Comparison of ENCODE assay signal across 8 cellular contexts in genomic region chr11:133064152-133064877, GRCh38.
DNase-seq lines count a peak whose midpoint lies in the region; ATAC-seq, FAIRE-seq and TF ChIP-seq lines count a peak whose summit lies in the region.

No MANE protein-coding gene starts in this region.

- DNase-seq in D721Med (ENCODE audit: insufficient read length, low spot score) (no peak), cardiac muscle cell (ENCODE audit: low read depth in 1 of 2, low spot score in 1 of 2) (peak; percentile 82 to 90), osteocyte (ENCODE audit: extremely low spot score, unreplicated experiment) (peak; percentile 95)
- DNase-seq in activated CD8-positive, alpha-beta T cell treated with anti-CD3 and anti-CD28 coated beads for 36 hours = peak; percentile 26
- no peak for DNase-seq in activated effector memory CD4-positive, alpha-beta T cell treated with Interleukin-2 at 50 U/mL for 16 hours
- DNase-seq in stimulated activated effector memory CD8-positive, alpha-beta T cell treated with anti-CD3 and anti-CD28 coated beads, Interleukin-12 subunit alpha, Interleukin-12 subunit beta, amount 100 ng/mL, for 72 hours (ENCODE audit: low spot score in 2 of 2) = no peak

- H3K4me1 ChIP-seq in HUES64 (ENCODE audit: insufficient read depth, low read length) = peaks cover 1% of the 10 kb centered on the region; the same call in 1 of the 2 replicates
- no peaks in the 10 kb centered on the region for H3K4me1 ChIP-seq in cardiac muscle cell (ENCODE audit: low read depth)

- intact Hi-C loops in activated CD8-positive, alpha-beta T cell treated with anti-CD3 and anti-CD28 coated beads for 36 hours (cut with micrococcal nuclease) = no loop called here

- H3K4me3 Mint-ChIP-seq in activated CD8-positive, alpha-beta T cell treated with anti-CD3 and anti-CD28 coated beads for 36 hours = no peak overlapping the region
- peak overlapping the region; percentile 78 for H3K4me3 Mint-ChIP-seq in osteocyte (ENCODE audit: unreplicated experiment)
- no peak overlapping the region for H3K4me3 Mint-ChIP-seq in stimulated activated effector memory CD8-positive, alpha-beta T cell treated with anti-CD3 and anti-CD28 coated beads, Interleukin-12 subunit alpha, Interleukin-12 subunit beta, amount 100 ng/mL, for 72 hours

- 0 out of 2 replicates have a peak, but pooled peaks cover 4% of the 10 kb centered on the region for H3K27me3 ChIP-seq in HUES64 (ENCODE audit: insufficient read depth, low read length)
- peaks cover 25% of the 10 kb centered on the region for H3K27me3 ChIP-seq in cardiac muscle cell

- no peak overlapping the region for H3K27ac ChIP-seq in HUES64 (ENCODE audit: low read depth, low read length)
- no peak overlapping the region for H3K27ac ChIP-seq in cardiac muscle cell

- H3K9me3 Mint-ChIP-seq in activated CD8-positive, alpha-beta T cell treated with anti-CD3 and anti-CD28 coated beads for 36 hours = no peaks in the 10 kb centered on the region
- no peaks in the 10 kb centered on the region for H3K9me3 Mint-ChIP-seq in osteocyte (ENCODE audit: unreplicated experiment)
- no peaks in the 10 kb centered on the region for H3K9me3 Mint-ChIP-seq in stimulated activated effector memory CD8-positive, alpha-beta T cell treated with anti-CD3 and anti-CD28 coated beads, Interleukin-12 subunit alpha, Interleukin-12 subunit beta, amount 100 ng/mL, for 72 hours

- peaks cover 7% of the 10 kb centered on the region for H3K4me1 Mint-ChIP-seq in activated CD8-positive, alpha-beta T cell treated with anti-CD3 and anti-CD28 coated beads for 36 hours (ENCODE audit: low read depth)
- peaks cover 10% of the 10 kb centered on the region for H3K4me1 Mint-ChIP-seq in osteocyte (ENCODE audit: unreplicated experiment)
- no peaks in the 10 kb centered on the region for H3K4me1 Mint-ChIP-seq in stimulated activated effector memory CD8-positive, alpha-beta T cell treated with anti-CD3 and anti-CD28 coated beads, Interleukin-12 subunit alpha, Interleukin-12 subunit beta, amount 100 ng/mL, for 72 hours

- H3K9me3 ChIP-seq in HUES64 (ENCODE audit: insufficient read depth, low read depth, low read length) (no peaks in the 10 kb centered on the region), cardiac muscle cell (ENCODE audit: low read depth) (no peaks in the 10 kb centered on the region)

- POLR2A ChIA-PET in activated CD8-positive, alpha-beta T cell treated with anti-CD3 and anti-CD28 coated beads for 36 hours (lab: Charles Lee) = no interaction called here

- H3K36me3 ChIP-seq in HUES64 (ENCODE audit: insufficient read depth, low read length) = no peaks in the 10 kb centered on the region
- H3K36me3 ChIP-seq in cardiac muscle cell = no peaks in the 10 kb centered on the region

- H3K36me3 Mint-ChIP-seq in activated CD8-positive, alpha-beta T cell treated with anti-CD3 and anti-CD28 coated beads for 36 hours (ENCODE audit: low read depth) = no peaks in the 10 kb centered on the region
- H3K36me3 Mint-ChIP-seq in osteocyte (ENCODE audit: unreplicated experiment) = no peaks in the 10 kb centered on the region
- no peaks in the 10 kb centered on the region for H3K36me3 Mint-ChIP-seq in stimulated activated effector memory CD8-positive, alpha-beta T cell treated with anti-CD3 and anti-CD28 coated beads, Interleukin-12 subunit alpha, Interleukin-12 subunit beta, amount 100 ng/mL, for 72 hours

- H3K27me3 Mint-ChIP-seq in activated CD8-positive, alpha-beta T cell treated with anti-CD3 and anti-CD28 coated beads for 36 hours = peaks cover 28% of the 10 kb centered on the region
- H3K27me3 Mint-ChIP-seq in osteocyte (ENCODE audit: unreplicated experiment) = peaks cover 7% of the 10 kb centered on the region

- H3K9ac ChIP-seq in HUES64 (ENCODE audit: low read depth, low read length) = peak overlapping the region; percentile 70

- WGBS in HUES64 = 5% methylated on average over 44 of the region's 44 CpGs

- FAIRE-seq in D721Med (lab: Jason Lieb, UNC) = no peak

- peak; percentile 86 for TF ChIP-seq CTCF in D721Med (IDR thresholded peaks at IDR 0.05; ENCODE audit: insufficient read depth, missing control alignments)
- TF ChIP-seq CTCF in activated CD8-positive, alpha-beta T cell treated with anti-CD3 and anti-CD28 coated beads for 36 hours (IDR thresholded peaks at IDR 0.05) = peak; percentile 22
- peak; percentile 71 for TF ChIP-seq CTCF in cardiac muscle cell (IDR thresholded peaks at IDR 0.05; ENCODE audit: low read depth, low read length)
- TF ChIP-seq CTCF in osteocyte (IDR thresholded peaks at IDR 0.05) = peak; percentile 90

- CTCF ChIA-PET in activated CD8-positive, alpha-beta T cell treated with anti-CD3 and anti-CD28 coated beads for 36 hours (lab: Charles Lee) = interaction anchor here (0.9 kb wide), 1 partner anchor 14 kb away, joined by 3 read pairs; no protein-coding TSS in a partner anchor

- peak; percentile 56 for ATAC-seq in activated CD8-positive, alpha-beta T cell treated with anti-CD3 and anti-CD28 coated beads for 36 hours
- no peak for ATAC-seq in GM18867 (IDR thresholded peaks at IDR 0.05; ENCODE audit: unreplicated experiment)
- no peak for ATAC-seq in stimulated activated effector memory CD8-positive, alpha-beta T cell treated with anti-CD3 and anti-CD28 coated beads, Interleukin-12 subunit alpha, Interleukin-12 subunit beta, amount 100 ng/mL, for 72 hours

- H3K4me3 ChIP-seq in HUES64 (ENCODE audit: low read length) (peak overlapping the region; percentile 73), cardiac muscle cell (peak overlapping the region; percentile 28)

- no peak overlapping the region for H3K27ac Mint-ChIP-seq in activated CD8-positive, alpha-beta T cell treated with anti-CD3 and anti-CD28 coated beads for 36 hours
- peak overlapping the region; percentile 65 for H3K27ac Mint-ChIP-seq in osteocyte (ENCODE audit: unreplicated experiment)
- H3K27ac Mint-ChIP-seq in stimulated activated effector memory CD8-positive, alpha-beta T cell treated with anti-CD3 and anti-CD28 coated beads, Interleukin-12 subunit alpha, Interleukin-12 subunit beta, amount 100 ng/mL, for 72 hours = no peak overlapping the region

Comparison
In these comparisons a context has a peak if more than half of its experiments do, and no peak if none do; other contexts are left out.
1. DNase-seq: peak in activated CD8-positive, alpha-beta T cell treated with anti-CD3 and anti-CD28 coated beads for 36 hours (single experiment), cardiac muscle cell (2 of 2) and osteocyte (single experiment); none in D721Med (single experiment), activated effector memory CD4-positive, alpha-beta T cell treated with Interleukin-2 at 50 U/mL for 16 hours (single experiment) and stimulated activated effector memory CD8-positive, alpha-beta T cell treated with anti-CD3 and anti-CD28 coated beads, Interleukin-12 subunit alpha, Interleukin-12 subunit beta, amount 100 ng/mL, for 72 hours (0 of 2).
2. CTCF ChIP-seq: peak in every context shown above with its lines; median percentile 90 in osteocyte; 86 in D721Med; 71 in cardiac muscle cell; 22 in activated CD8-positive, alpha-beta T cell treated with anti-CD3 and anti-CD28 coated beads for 36 hours.